Comparison of ENCODE assay signal across 1 cellular context in genomic region chr15:98663606-98664005, GRCh38.
TF ChIP-seq lines count a peak whose summit lies in the region.

No MANE protein-coding gene starts in this region.

TF ChIP-seq in H1, 55 proteins besides CTCF, POLR2A, EP300 and RAD21:
- TF ChIP-seq CHD1 (IDR thresholded peaks at IDR 0.05; ENCODE audit: low read depth, low read length) = no peak
- no peak for TF ChIP-seq HDAC2 (IDR thresholded peaks at IDR 0.05; ENCODE audit: borderline replicate concordance in 1 of 2, low read depth in 2 of 2, low read length in 2 of 2)
- no peak for TF ChIP-seq TAF7 (optimal IDR thresholded peaks at IDR 0.05; ENCODE audit: borderline replicate concordance, low read depth, low read length)
- no peak for TF ChIP-seq TBP (IDR thresholded peaks at IDR 0.05; ENCODE audit: low read depth, low read length)
- no peak for TF ChIP-seq SRF (IDR thresholded peaks at IDR 0.05; ENCODE audit: low read depth, low read length)
- no peak for TF ChIP-seq SP1 (IDR thresholded peaks at IDR 0.05; ENCODE audit: low read depth, low read length)
- no peak for TF ChIP-seq NRF1 (IDR thresholded peaks at IDR 0.05; ENCODE audit: low read depth, low read length)
- TF ChIP-seq BCL11A (IDR thresholded peaks at IDR 0.05; ENCODE audit: low read depth in 2 of 2, low read length in 2 of 2) = no peak
- no peak for TF ChIP-seq HDAC6 (IDR thresholded peaks at IDR 0.05; ENCODE audit: low read depth, low read length)
- no peak for TF ChIP-seq EGR1 (IDR thresholded peaks at IDR 0.05; ENCODE audit: borderline replicate concordance, low read depth, low read length)
